Comparison of ENCODE assay signal across 1 cellular context in genomic region chr16:68733570-68733969, GRCh38.
A peak's percentile ranks its signal among the peaks of the same experiment; 100 is the strongest.
TF ChIP-seq lines count a peak whose summit lies in the region.

No MANE protein-coding gene starts in this region.

TF ChIP-seq in K562, 482 proteins besides CTCF, POLR2A, EP300 and RAD21:
- no peak for TF ChIP-seq CBX8 (IDR thresholded peaks at IDR 0.05; ENCODE audit: borderline replicate concordance, extremely low read depth, low read depth, low read length, poor library complexity, severe bottlenecking)
- TF ChIP-seq CEBPB (tag; IDR thresholded peaks at IDR 0.05): peak; percentile 45
TF ChIP-seq in K562: peak in this region for 1.
